ENCODE assay signal across 26 cellular contexts in the genomic region with DNA sequence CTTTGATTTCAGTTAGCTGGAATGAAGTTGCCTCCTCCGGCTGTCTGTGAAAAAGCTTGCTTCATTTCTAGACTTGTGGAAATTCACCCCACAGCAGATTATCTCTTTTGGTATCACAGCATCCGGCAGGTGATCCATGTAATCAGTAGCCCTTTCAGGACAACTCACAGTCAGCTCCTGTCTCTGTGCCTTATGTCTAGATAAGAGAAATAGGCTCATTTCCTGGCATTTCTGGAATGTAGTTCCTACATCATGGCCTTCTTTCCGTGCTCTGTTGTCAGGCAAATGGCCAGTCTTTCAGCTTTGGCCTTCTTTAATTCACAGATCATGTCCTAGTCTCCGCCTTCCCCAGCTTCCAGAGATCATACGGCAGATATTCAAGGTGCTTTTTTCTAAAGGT.
A peak's percentile ranks its signal among the peaks of the same experiment; 100 is the strongest.
DNase-seq lines count a peak whose midpoint lies in the region; ATAC-seq, FAIRE-seq and TF ChIP-seq lines count a peak whose summit lies in the region.
"Had no signal": no experiment of that assay in that cellular context is flagged by ENCODE, and none has a peak within 500 bp of the region (broad histone marks: within the 10 kb centered on the region; RNA-seq: fewer than 3 reads in every experiment).

No MANE protein-coding gene starts in this region.

- H3K4me3 ChIP-seq in H1 (ENCODE audit: extremely low read depth in 1 of 4, insufficient read depth in 2 of 4, low read depth in 3 of 4, low read length in 4 of 4) (no peak overlapping the region), esophagus muscularis mucosa (no peak overlapping the region)
- H3K4me3 ChIP-seq: HAP-1 had no signal

- H3K27ac ChIP-seq in H1 (ENCODE audit: low read depth, low read length) (no peak overlapping the region), esophagus muscularis mucosa (replicated peaks in 1 of 4) (no peak overlapping the region)
- H3K27ac ChIP-seq: C4-2B, RWPE1 had no signal

- intact Hi-C loops in esophagus muscularis mucosa (cut with DNase I): no loop called here

- CTCF ChIA-PET in H1 (lab: Charles Lee; ENCODE audit: partially characterized antibody): interaction anchor here (1.3 kb wide), 2 partner anchors 173 to 407 kb away, joined by 3 read pairs; no protein-coding TSS in a partner anchor

- no peaks in the 10 kb centered on the region for H4K20me1 ChIP-seq in H1 (replicated peaks in 1 of 2; ENCODE audit: control insufficient read depth in 1 of 2, insufficient read depth in 2 of 2, low read length in 2 of 2)

- H3K79me1 ChIP-seq in H1 (ENCODE audit: low read depth, low read length): no peaks in the 10 kb centered on the region

- no peak for ATAC-seq in GM18909 (IDR thresholded peaks at IDR 0.05; ENCODE audit: poor library complexity, unreplicated experiment)
- ATAC-seq: CD8-positive, alpha-beta T cell; Panc1 had no signal

- peaks cover 0 to 4% (median 2%) of the 10 kb centered on the region in 4 experiments; a peak in 1 of 7 replicates for H3K4me1 ChIP-seq in H1 (replicated peaks in 1 of 4; ENCODE audit: control insufficient read depth in 3 of 4, insufficient read depth in 4 of 4, low read length in 3 of 4)
- no peaks in the 10 kb centered on the region for H3K4me1 ChIP-seq in esophagus muscularis mucosa

- H3K4me2 ChIP-seq in H1 (ENCODE audit: insufficient read depth in 1 of 2, low read depth in 2 of 2, low read length in 2 of 2): no peak overlapping the region

- H3K23ac ChIP-seq in H1 (ENCODE audit: insufficient read length): no peak overlapping the region

- TF ChIP-seq EP300 in H1 (IDR thresholded peaks at IDR 0.05; ENCODE audit: borderline replicate concordance in 1 of 2, low read depth in 2 of 2, low read length in 2 of 2) (no peak), esophagus muscularis mucosa (IDR thresholded peaks at IDR 0.05) (no peak)

- WGBS in H1 (ENCODE audit: extremely low coverage in 1 of 2, insufficient coverage in 1 of 2, insufficient read length in 1 of 2, insufficient replicate concordance in 2 of 2, low coverage in 1 of 2, low lambda C conversion rate in 2 of 2, missing lambda C conversion rate in 1 of 2), 2 experiments: 76% methylated on average over 5 of the region's 5 CpGs; no CpG with 5 or more reads in 1 of the 2 experiments
- WGBS in esophagus muscularis mucosa: 65% methylated on average over 5 of the region's 5 CpGs

- H2BK20ac ChIP-seq in H1 (ENCODE audit: low read length): no peak overlapping the region

- FAIRE-seq in H1 (lab: Jason Lieb, UNC): no peak
- FAIRE-seq: GM18507 had no signal

- no peaks in the 10 kb centered on the region for H3K23me2 ChIP-seq in H1 (ENCODE audit: low read depth, low read length)

- TF ChIP-seq RAD21 in H1 (IDR thresholded peaks at IDR 0.05 in 1 of 2, conservative IDR thresholded peaks at IDR 0.05 in 1 of 2; ENCODE audit: low read depth in 2 of 2, low read length in 2 of 2): no peak

- H2BK120ac ChIP-seq in H1 (replicated peaks; ENCODE audit: low read depth, low read length): no peak overlapping the region

- H2BK5ac ChIP-seq in H1 (ENCODE audit: low read depth, low read length): no peak overlapping the region

- H3K9ac ChIP-seq in H1 (replicated peaks in 1 of 4; ENCODE audit: extremely low read depth in 1 of 4, low read depth in 3 of 4, low read length in 3 of 4): no peak overlapping the region

- no peak overlapping the region for H4K5ac ChIP-seq in H1 (ENCODE audit: insufficient read length, low read depth, low read length)

- H3K9me3 ChIP-seq in H1 (ENCODE audit: insufficient read depth in 2 of 2, low read depth in 1 of 2, low read length in 1 of 2): no peaks in the 10 kb centered on the region
- H3K9me3 ChIP-seq in esophagus muscularis mucosa: no peaks in the 10 kb centered on the region
- H3K9me3 ChIP-seq: HAP-1 had no signal

- H4K91ac ChIP-seq in H1 (replicated peaks; ENCODE audit: insufficient read length, low read length): no peak overlapping the region

- H3K14ac ChIP-seq in H1 (ENCODE audit: insufficient read length): no peak overlapping the region

- H2BK12ac ChIP-seq in H1 (ENCODE audit: low read depth, low read length): no peak overlapping the region

- H2AK5ac ChIP-seq in H1 (ENCODE audit: low read depth, low read length): no peak overlapping the region

- no peak for TF ChIP-seq POLR2A in H1 (IDR thresholded peaks at IDR 0.05; ENCODE audit: control extremely low read depth in 1 of 2, low read depth in 2 of 2, low read length in 2 of 2)
- TF ChIP-seq POLR2A in esophagus muscularis mucosa (IDR thresholded peaks at IDR 0.05; ENCODE audit: low read depth): no peak

- H3K27me3 ChIP-seq in H1 (replicated peaks in 1 of 4; ENCODE audit: control insufficient read depth in 3 of 4, extremely low read depth in 1 of 4, insufficient read depth in 3 of 4, low read length in 3 of 4) (no peaks in the 10 kb centered on the region), esophagus muscularis mucosa (no peaks in the 10 kb centered on the region)

- TF ChIP-seq CTCF in H1 (IDR thresholded peaks at IDR 0.05; ENCODE audit: control extremely low read depth in 1 of 3, insufficient read depth in 1 of 3, low read depth in 1 of 3, low read length in 3 of 3) (no peak), esophagus muscularis mucosa (IDR thresholded peaks at IDR 0.05) (no peak)

- POLR2A ChIA-PET in H1 (lab: Charles Lee; ENCODE audit: partially characterized antibody): no interaction called here

- H3K79me2 ChIP-seq in H1 (ENCODE audit: control insufficient read depth in 1 of 2, insufficient read depth in 2 of 2, low read length in 2 of 2): no peaks in the 10 kb centered on the region

- H3K56ac ChIP-seq in H1 (replicated peaks; ENCODE audit: insufficient read length, low read depth, low read length): no peak overlapping the region

- 0 out of 2 replicates have a peak overlapping the region, but pooled peaks have one; percentile 21 for H2AFZ ChIP-seq in H1 (ENCODE audit: low read length)

- no peak overlapping the region for H2BK15ac ChIP-seq in H1 (ENCODE audit: low read length)

- no peak overlapping the region for H4K8ac ChIP-seq in H1 (ENCODE audit: extremely low read depth, insufficient read depth, low read length)

- no peak overlapping the region for H3K4ac ChIP-seq in H1 (replicated peaks; ENCODE audit: insufficient read length, low read depth, low read length)

- DNase-seq in HT1080 (ENCODE audit: low read depth) (peak; percentile 0), H1 (ENCODE audit: low read depth in 1 of 2, low spot score in 2 of 2) (no peak), iPS-NIHi7 (ENCODE audit: extremely low spot score) (peak; percentile 22), retina (no peak), hepatic stellate cell (ENCODE audit: low spot score) (no peak), esophagus muscularis mucosa (ENCODE audit: extremely low spot score) (no peak)
- DNase-seq: CD8-positive, alpha-beta T cell; DMS 273 treated with DMSO at 0.1 percent for 48 hours; DMS79 treated with DMSO at 0.1 percent for 48 hours; KBM-7; MV-4-11; NCI-H1105; NCI-H146; NCI-H1930; NCI-H2107; NCI-H446; NCI-H524 treated with DMSO at 0.1 percent for 48 hours; NCI-H82; NK-92 treated with Interleukin-12 subunit alpha and Interleukin-12 subunit beta, amount 100 ng/mL, for 24 hours; SHP77 had no signal

- H3K18ac ChIP-seq in H1 (ENCODE audit: extremely low read depth, low read length): no peak overlapping the region

- H3K36me3 ChIP-seq in H1 (ENCODE audit: control insufficient read depth in 2 of 4, insufficient read depth in 4 of 4, low read length in 3 of 4): no peaks in the 10 kb centered on the region
- H3K36me3 ChIP-seq in esophagus muscularis mucosa: no peaks in the 10 kb centered on the region
- H3K36me3 ChIP-seq: HAP-1 had no signal

TF ChIP-seq in H1, 55 proteins besides CTCF, POLR2A, EP300 and RAD21:
- no peak for TF ChIP-seq TBP (IDR thresholded peaks at IDR 0.05; ENCODE audit: low read depth, low read length)
- TF ChIP-seq BRCA1 (IDR thresholded peaks at IDR 0.05; ENCODE audit: low read depth, low read length): no peak
- no peak for TF ChIP-seq CREB1 (IDR thresholded peaks at IDR 0.05)

Comparison
In these comparisons a context has a peak if more than half of its experiments do, and no peak if none do; other contexts are left out.
1. DNase-seq: peak in HT1080 (single experiment) and iPS-NIHi7 (single experiment); none in H1 (0 of 2), retina (single experiment), hepatic stellate cell (single experiment) and esophagus muscularis mucosa (single experiment).